Comparison of ENCODE assay signal across 1 cellular context in the genomic region with DNA sequence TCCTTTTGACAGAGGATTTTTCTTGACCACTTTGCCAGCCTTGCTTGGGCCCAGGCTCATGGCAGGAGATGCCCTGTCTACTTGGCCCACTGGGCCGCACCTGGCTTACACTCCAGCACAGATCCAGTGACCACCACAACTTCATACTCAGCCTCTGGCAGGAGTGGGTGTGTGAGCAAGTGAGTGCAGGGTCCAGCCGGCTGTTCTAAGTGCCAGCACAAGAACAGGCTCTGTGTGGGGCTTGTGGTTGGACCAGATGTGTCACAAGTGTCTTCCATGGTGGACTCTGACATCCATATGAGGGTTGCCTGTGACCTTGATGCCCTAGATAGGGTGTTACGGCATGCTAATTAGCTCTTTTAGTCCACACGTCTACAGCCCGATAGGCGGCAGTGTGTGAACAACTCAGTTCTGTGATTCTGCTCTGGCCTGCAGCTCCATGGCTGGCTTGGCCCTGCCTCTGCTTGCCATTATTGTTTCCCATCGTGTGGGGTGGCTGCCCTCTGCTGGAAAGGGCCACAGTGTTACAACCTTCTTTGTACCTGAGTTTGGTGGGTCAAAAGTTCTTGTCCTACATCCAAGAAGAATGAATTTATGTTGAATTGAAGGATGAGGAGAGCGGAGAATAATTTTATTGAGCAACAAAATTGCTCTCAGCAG.
TF ChIP-seq lines count a peak whose summit lies in the region.

No MANE protein-coding gene starts in this region.

TF ChIP-seq in HEK293, 187 proteins besides CTCF, POLR2A, EP300 and RAD21 (continued from another document):
- TF ChIP-seq, protein P1, sequence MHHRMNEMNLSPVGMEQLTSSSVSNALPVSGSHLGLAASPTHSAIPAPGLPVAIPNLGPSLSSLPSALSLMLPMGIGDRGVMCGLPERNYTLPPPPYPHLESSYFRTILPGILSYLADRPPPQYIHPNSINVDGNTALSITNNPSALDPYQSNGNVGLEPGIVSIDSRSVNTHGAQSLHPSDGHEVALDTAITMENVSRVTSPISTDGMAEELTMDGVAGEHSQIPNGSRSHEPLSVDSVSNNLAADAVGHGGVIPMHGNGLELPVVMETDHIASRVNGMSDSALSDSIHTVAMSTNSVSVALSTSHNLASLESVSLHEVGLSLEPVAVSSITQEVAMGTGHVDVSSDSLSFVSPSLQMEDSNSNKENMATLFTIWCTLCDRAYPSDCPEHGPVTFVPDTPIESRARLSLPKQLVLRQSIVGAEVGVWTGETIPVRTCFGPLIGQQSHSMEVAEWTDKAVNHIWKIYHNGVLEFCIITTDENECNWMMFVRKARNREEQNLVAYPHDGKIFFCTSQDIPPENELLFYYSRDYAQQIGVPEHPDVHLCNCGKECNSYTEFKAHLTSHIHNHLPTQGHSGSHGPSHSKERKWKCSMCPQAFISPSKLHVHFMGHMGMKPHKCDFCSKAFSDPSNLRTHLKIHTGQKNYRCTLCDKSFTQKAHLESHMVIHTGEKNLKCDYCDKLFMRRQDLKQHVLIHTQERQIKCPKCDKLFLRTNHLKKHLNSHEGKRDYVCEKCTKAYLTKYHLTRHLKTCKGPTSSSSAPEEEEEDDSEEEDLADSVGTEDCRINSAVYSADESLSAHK (tag by site-specific recombination; IDR thresholded peaks at IDR 0.05), result no peak
- TF ChIP-seq KLF9 (tag by site-specific recombination; IDR thresholded peaks at IDR 0.05; ENCODE audit: low read depth) (no peak), ZNF660 (tag by site-specific recombination; IDR thresholded peaks at IDR 0.05) (0 out of 2 replicates have a peak, but pooled peaks have one; percentile 28)
